Comparison of ENCODE assay signal across 10 cellular contexts in genomic region chr2:176729706-176730569, GRCh38.
A peak's percentile ranks its signal among the peaks of the same experiment; 100 is the strongest.
DNase-seq lines count a peak whose midpoint lies in the region; ATAC-seq and TF ChIP-seq lines count a peak whose summit lies in the region.
"Had no signal": no experiment of that assay in that cellular context is flagged by ENCODE, and none has a peak within 500 bp of the region (broad histone marks: within the 10 kb centered on the region; RNA-seq: fewer than 3 reads in every experiment).

No MANE protein-coding gene starts in this region.

- DNase-seq in LHCN-M2 (ENCODE audit: low read depth), result peak; percentile 10
- peak in 3 of 5 donors; percentile 40 to 64 (median 49) for DNase-seq in heart left ventricle
- DNase-seq in smooth muscle cell of the brain vasculature (ENCODE audit: low read depth, low spot score), result peak; percentile 62
- DNase-seq in iPS-NIHi7 (ENCODE audit: extremely low spot score), result no peak
- DNase-seq: activated CD8-positive, alpha-beta memory T cell treated with anti-CD3 and anti-CD28 coated beads, Interleukin-2, amount 50 U/mL, for 48 hours; psoas muscle had no signal

- no peaks in the 10 kb centered on the region for H3K36me3 ChIP-seq in heart left ventricle

- no peak for TF ChIP-seq CTCF in heart left ventricle (IDR thresholded peaks at IDR 0.05)

- no peaks in the 10 kb centered on the region for H3K27me3 ChIP-seq in heart left ventricle

- H3K4me3 ChIP-seq in heart left ventricle, result no peak overlapping the region
- H3K4me3 ChIP-seq: psoas muscle had no signal

- peaks cover 0 to 19% (median 8%) of the 10 kb centered on the region in 12 donors for H3K4me1 ChIP-seq in heart left ventricle
- H3K4me1 ChIP-seq: psoas muscle had no signal

- H3K27ac ChIP-seq in heart left ventricle, result peak overlapping the region in 2 of 12 donors; percentile 20 to 21
- H3K27ac ChIP-seq: psoas muscle had no signal

- 0 to 12% (median 7%) methylated on average over 1 of the region's 1 CpG for WGBS in heart left ventricle, 4 donors

- no peaks in the 10 kb centered on the region for H3K9me3 ChIP-seq in heart left ventricle
- H3K9me3 ChIP-seq: psoas muscle had no signal

- ATAC-seq in SK-N-SH treated with all-trans-retinoic acid at 6 μM for 48 hours (peak; percentile 59; the same call in 2 of the 3 replicates), heart left ventricle (peak; percentile 68 to 89 (median 78)), HG03045 (IDR thresholded peaks at IDR 0.05; ENCODE audit: unreplicated experiment) (no peak), GM21717 (IDR thresholded peaks at IDR 0.05; ENCODE audit: unreplicated experiment) (no peak), HG02938 (IDR thresholded peaks at IDR 0.05; ENCODE audit: unreplicated experiment) (no peak)
- ATAC-seq: psoas muscle had no signal

- intact Hi-C loops in heart left ventricle (cut with DNase I), result no loop called here

- no peak for TF ChIP-seq POLR2A in heart left ventricle (IDR thresholded peaks at IDR 0.05)

TF ChIP-seq in SK-N-SH treated with all-trans-retinoic acid at 6 μM for 48 hours, 23 proteins besides CTCF, POLR2A, EP300 and RAD21:
- TF ChIP-seq GLIS3 (CRISPR knock-in tag; IDR thresholded peaks at IDR 0.05) (no peak), ISL1 (CRISPR knock-in tag; IDR thresholded peaks at IDR 0.05) (peak; percentile 75), PPARA (CRISPR knock-in tag; IDR thresholded peaks at IDR 0.05; ENCODE audit: borderline replicate concordance) (no peak), CREB5 (CRISPR knock-in tag; IDR thresholded peaks at IDR 0.05; ENCODE audit: low read depth) (0 out of 2 replicates have a peak, but pooled peaks have one; percentile 14), RARB (CRISPR knock-in tag; IDR thresholded peaks at IDR 0.05) (no peak)

Comparison
In these comparisons a context has a peak if more than half of its experiments do, and no peak if none do; other contexts are left out.
1. ATAC-seq: peak in SK-N-SH treated with all-trans-retinoic acid at 6 μM for 48 hours (single experiment) and heart left ventricle (4 of 4); none in HG03045 (single experiment), GM21717 (single experiment) and HG02938 (single experiment).